In the genomic region with DNA sequence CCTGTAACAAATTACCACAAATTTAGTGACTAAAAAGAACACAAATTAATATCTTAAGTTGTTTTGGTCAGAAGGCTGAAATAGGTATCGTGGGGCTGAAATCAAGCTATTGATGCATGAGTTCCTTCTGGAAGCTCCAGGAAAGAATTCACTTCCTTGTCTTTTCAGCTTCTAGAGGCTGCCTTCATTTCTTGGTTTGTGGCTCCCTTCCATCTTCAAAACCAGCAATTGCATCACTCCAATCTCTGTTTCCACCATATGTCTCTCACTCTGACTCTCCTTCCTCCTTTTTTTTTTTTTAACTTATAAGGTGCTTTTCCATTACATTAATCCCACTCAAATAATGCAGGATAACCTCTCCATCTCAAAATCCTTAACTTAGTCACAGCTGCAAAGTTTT, we compare ENCODE assay signal across 25 cellular contexts.
DNase-seq lines count a peak whose midpoint lies in the region; ATAC-seq and TF ChIP-seq lines count a peak whose summit lies in the region.
"Had no signal": no experiment of that assay in that cellular context is flagged by ENCODE, and none has a peak within 500 bp of the region (broad histone marks: within the 10 kb centered on the region; RNA-seq: fewer than 3 reads in every experiment).

No MANE protein-coding gene starts in this region.

- H3K36me3 ChIP-seq in lower lobe of right lung = no peaks in the 10 kb centered on the region
- H3K36me3 ChIP-seq: MG63 had no signal

- TF ChIP-seq CTCF in omental fat pad (IDR thresholded peaks at IDR 0.05) (no peak), lower lobe of right lung (IDR thresholded peaks at IDR 0.05) (no peak)

- DNase-seq in SIG-M5 treated with dmso at 0.1 percent for 504 hours (lab: John Stamatoyannopoulos, UW; ENCODE audit: unreplicated experiment) = peak; percentile 43
- DNase-seq in SIG-M5 (lab: John Stamatoyannopoulos, UW) = no peak
- DNase-seq in NOMO-1 (lab: John Stamatoyannopoulos, UW; ENCODE audit: unreplicated experiment in 2 of 2) = peak; percentile 2 to 20
- peak; percentile 42 for DNase-seq in SKM-1 (lab: John Stamatoyannopoulos, UW; ENCODE audit: unreplicated experiment)
- DNase-seq in omental fat pad (ENCODE audit: low spot score) = no peak
- DNase-seq in lower lobe of right lung = no peak
- no peak for DNase-seq in NCI-H1105 treated with DMSO at 0.1 percent for 48 hours (lab: John Stamatoyannopoulos, UW)
- DNase-seq in posterior vena cava (ENCODE audit: low spot score) = no peak
- DNase-seq: 8988T, ACHN, Calu3, DMS79 treated with DMSO at 0.1 percent for 48 hours, H9, KBM-7, MG63, NCI-H1092 treated with DMSO at 0.1 percent for 48 hours, NCI-H1436 treated with DMSO at 0.1 percent for 48 hours, NCI-H187 treated with DMSO at 0.1 percent for 48 hours, NCI-H2171 treated with DMSO at 0.1 percent for 48 hours, NCI-H345, NCI-H524 treated with DMSO at 0.1 percent for 48 hours, PC-9, SW 1271, T-helper 17 cell had no signal

- no peaks in the 10 kb centered on the region for H3K9me3 ChIP-seq in lower lobe of right lung
- H3K9me3 ChIP-seq: MG63 had no signal

- H3K27me3 ChIP-seq in lower lobe of right lung (ENCODE audit: low read depth) = no peaks in the 10 kb centered on the region
- H3K27me3 ChIP-seq: MG63 had no signal

- no peak overlapping the region for H3K4me3 ChIP-seq in lower lobe of right lung
- H3K4me3 ChIP-seq: MG63, PC-9 had no signal

- ATAC-seq in omental fat pad (ENCODE audit: low FRiP score) = no peak
- ATAC-seq in lower lobe of right lung = no peak
- ATAC-seq: Right ventricle myocardium inferior, T-helper 17 cell had no signal

- intact Hi-C loops in lower lobe of right lung (cut with DNase I) (no loop called here), posterior vena cava (cut with DNase I) (no loop called here)

- H3K4me1 ChIP-seq in lower lobe of right lung = no peaks in the 10 kb centered on the region

- H3K27ac ChIP-seq in lower lobe of right lung = no peak overlapping the region
- H3K27ac ChIP-seq: PC-9 had no signal

Comparison
In these comparisons a context has a peak if more than half of its experiments do, and no peak if none do; other contexts are left out.
1. DNase-seq: peak in SIG-M5 treated with dmso at 0.1 percent for 504 hours (single experiment), NOMO-1 (2 of 2) and SKM-1 (single experiment); none in SIG-M5 (single experiment), omental fat pad (single experiment), lower lobe of right lung (single experiment), NCI-H1105 treated with DMSO at 0.1 percent for 48 hours (single experiment) and posterior vena cava (single experiment).